In genomic region chr12:125377093-125377492, GRCh38 we compare ENCODE assay signal across 8 cellular contexts.
"Had no signal": no experiment of that assay in that cellular context is flagged by ENCODE, and none has a peak within 500 bp of the region (broad histone marks: within the 10 kb centered on the region; RNA-seq: fewer than 3 reads in every experiment).

No MANE protein-coding gene starts in this region.

- DNase-seq: IMR-90, KBM-7, KG1 had no signal

- ATAC-seq: HepG2, K562 had no signal

- H3K4me1 Mint-ChIP-seq: IgD-negative memory B cell had no signal

- H3K36me3 Mint-ChIP-seq: IgD-negative memory B cell had no signal

- H3K27ac Mint-ChIP-seq: IgD-negative memory B cell had no signal

- H3K4me3 Mint-ChIP-seq: IgD-negative memory B cell had no signal

- H3K27ac ChIP-seq: HL-60 had no signal

- H3K4me3 ChIP-seq: K562 had no signal

- FAIRE-seq: HepG2, HTR-8/SVneo, K562 had no signal
